24 cellular contexts compared by ENCODE assay signal in genomic region chr6:67358241-67358640, GRCh38.
DNase-seq lines count a peak whose midpoint lies in the region; ATAC-seq, FAIRE-seq and TF ChIP-seq lines count a peak whose summit lies in the region.
"Had no signal": no experiment of that assay in that cellular context is flagged by ENCODE, and none has a peak within 500 bp of the region (broad histone marks: within the 10 kb centered on the region; RNA-seq: fewer than 3 reads in every experiment).

No MANE protein-coding gene starts in this region.

- no peaks in the 10 kb centered on the region for H3K79me2 ChIP-seq in K562 (ENCODE audit: control insufficient read depth, insufficient read depth, low read length)

- no peak overlapping the region for H3K4me3 ChIP-seq in BJ (ENCODE audit: low read depth, low read length)
- H3K4me3 ChIP-seq in K562, result no peak overlapping the region
- H3K4me3 ChIP-seq: MG63, SJSA1 had no signal

- no peak for FAIRE-seq in K562 (lab: Jason Lieb, UNC)
- FAIRE-seq in islet of Langerhans (lab: Jason Lieb, UNC), result peak; percentile 36
- FAIRE-seq: GM19239 had no signal

- no peak for TF ChIP-seq RAD21 in K562 (CRISPR knock-in tag; conservative IDR thresholded peaks at IDR 0.05 in 1 of 2, IDR thresholded peaks at IDR 0.05 in 1 of 2)

- no peaks in the 10 kb centered on the region for H3K27me3 ChIP-seq in BJ (ENCODE audit: control insufficient read depth, insufficient read depth, low read length)
- H3K27me3 ChIP-seq in K562 (ENCODE audit: control insufficient read depth in 2 of 2, insufficient read depth in 2 of 2, low read length in 2 of 2), result no peaks in the 10 kb centered on the region
- H3K27me3 ChIP-seq: BE2C, MG63, SJSA1 had no signal

- H3K27ac ChIP-seq in K562 (ENCODE audit: extremely low read depth, low read depth, low read length), result peak overlapping the region; percentile 21; the same call in 1 of the 3 replicates
- H3K27ac ChIP-seq: 22Rv1, SJSA1 had no signal

- H2AFZ ChIP-seq in K562 (ENCODE audit: low read depth, low read length), result peak overlapping the region; percentile 82

- H3K4me2 ChIP-seq in K562 (ENCODE audit: insufficient read depth, low read length), result peak overlapping the region; percentile 21

- H3K36me3 Mint-ChIP-seq in stimulated activated effector memory CD8-positive, alpha-beta T cell treated with anti-CD3 and anti-CD28 coated beads, Interleukin-12 subunit alpha, Interleukin-12 subunit beta, amount 100 ng/mL, for 72 hours, result no peaks in the 10 kb centered on the region
- H3K36me3 Mint-ChIP-seq: CD4-positive, CD25-positive, alpha-beta regulatory T cell; IgD-negative memory B cell had no signal

- no peak for ATAC-seq in K562
- ATAC-seq in stimulated activated effector memory CD8-positive, alpha-beta T cell treated with anti-CD3 and anti-CD28 coated beads, Interleukin-12 subunit alpha, Interleukin-12 subunit beta, amount 100 ng/mL, for 72 hours, result no peak
- no peak for ATAC-seq in sciatic nerve

- H3K4me1 ChIP-seq in K562 (replicated peaks in 1 of 2; ENCODE audit: control insufficient read depth in 2 of 2, insufficient read depth in 2 of 2, low read length in 2 of 2), result no peaks in the 10 kb centered on the region; a peak in 1 of 5 replicates
- H3K4me1 ChIP-seq: BE2C, SJSA1 had no signal

- no peak overlapping the region for H3K27ac Mint-ChIP-seq in stimulated activated effector memory CD8-positive, alpha-beta T cell treated with anti-CD3 and anti-CD28 coated beads, Interleukin-12 subunit alpha, Interleukin-12 subunit beta, amount 100 ng/mL, for 72 hours
- H3K27ac Mint-ChIP-seq: CD4-positive, CD25-positive, alpha-beta regulatory T cell had no signal

- H3K9me3 Mint-ChIP-seq in stimulated activated effector memory CD8-positive, alpha-beta T cell treated with anti-CD3 and anti-CD28 coated beads, Interleukin-12 subunit alpha, Interleukin-12 subunit beta, amount 100 ng/mL, for 72 hours, result peaks cover 18% of the 10 kb centered on the region

- intact Hi-C loops in K562 (cut with micrococcal nuclease), result no loop called here
- intact Hi-C loops in sciatic nerve (cut with DNase I), result no loop called here

- TF ChIP-seq POLR2A in K562 (conservative IDR thresholded peaks at IDR 0.05), result no peak

- CTCF ChIA-PET in BJ (lab: Yijun Ruan, JAX) (no interaction called here), K562 (lab: Yijun Ruan, JAX; ENCODE audit: low intra/inter-chr PET ratio) (no interaction called here)

- no peaks in the 10 kb centered on the region for H3K9me3 ChIP-seq in K562 (replicated peaks; ENCODE audit: control insufficient read depth, insufficient read depth, low read depth, low read length)
- H3K9me3 ChIP-seq: BE2C, MG63 had no signal

- POLR2A ChIA-PET in BJ (lab: Charles Lee), result no interaction called here
- POLR2A ChIA-PET in K562 (lab: Yijun Ruan, JAX), result no interaction called here

- 35% methylated on average over 3 of the region's 3 CpGs for WGBS in K562 (ENCODE audit: insufficient coverage, low coverage, missing lambda C conversion rate)

- H3K36me3 ChIP-seq in BJ (ENCODE audit: control insufficient read depth, insufficient read depth, low read length), result no peaks in the 10 kb centered on the region
- no peaks in the 10 kb centered on the region for H3K36me3 ChIP-seq in K562 (ENCODE audit: control insufficient read depth, insufficient read depth, low read length)
- H3K36me3 ChIP-seq: BE2C, MG63, SJSA1 had no signal

- BruUV-seq in K562 (replicated peaks; lab: Mats Ljungman, UMichigan), result no TSS peak

- in situ Hi-C loops in K562 (cut with MboI), result no loop called here

- DNase-seq in BJ (ENCODE audit: low read depth), result peak; percentile 3
- peak; percentile 43 for DNase-seq in NCI-H69 (lab: John Stamatoyannopoulos, UW)
- no peak for DNase-seq in K562 (ENCODE audit: extremely low read depth in 1 of 4, low spot score in 3 of 4)
- DNase-seq in inferior parietal cortex (ENCODE audit: extremely low spot score), result no peak
- no peak for DNase-seq in stimulated activated effector memory CD8-positive, alpha-beta T cell treated with anti-CD3 and anti-CD28 coated beads, Interleukin-12 subunit alpha, Interleukin-12 subunit beta, amount 100 ng/mL, for 72 hours (ENCODE audit: low spot score in 2 of 2)
- DNase-seq in AG08396 (ENCODE audit: low spot score), result no peak
- DNase-seq in sciatic nerve (ENCODE audit: low spot score), result no peak
- DNase-seq: BE2C; CD4-positive, CD25-positive, alpha-beta regulatory T cell; DMS153; DND-41; H7; MG63; NCI-H2029; NCI-H446; NCI-H524 treated with DMSO at 0.1 percent for 48 hours; NCI-H82; Right ventricle myocardium superior; RPMI8226 had no signal

- no peak for TF ChIP-seq EP300 in K562 (IDR thresholded peaks at IDR 0.05; ENCODE audit: low read length)

- H3K9me1 ChIP-seq in K562 (ENCODE audit: control insufficient read depth, insufficient read depth, low read length), result no peaks in the 10 kb centered on the region

- no peak overlapping the region for H3K9ac ChIP-seq in K562 (ENCODE audit: insufficient read depth in 1 of 2, low read depth in 2 of 2, low read length in 2 of 2)

- TF ChIP-seq CTCF in BJ (IDR thresholded peaks at IDR 0.05; ENCODE audit: insufficient read depth, low read depth, low read length), result no peak
- no peak for TF ChIP-seq CTCF in K562 (IDR thresholded peaks at IDR 0.05 in 2 of 3, conservative IDR thresholded peaks at IDR 0.05 in 1 of 3; ENCODE audit: insufficient read depth in 2 of 3, low read depth in 1 of 3, low read length in 3 of 3)

- no peaks in the 10 kb centered on the region for H4K20me1 ChIP-seq in K562 (replicated peaks; ENCODE audit: control insufficient read depth, insufficient read depth, low read length)

- peaks cover 5% of the 10 kb centered on the region for H3K4me1 Mint-ChIP-seq in stimulated activated effector memory CD8-positive, alpha-beta T cell treated with anti-CD3 and anti-CD28 coated beads, Interleukin-12 subunit alpha, Interleukin-12 subunit beta, amount 100 ng/mL, for 72 hours

- no peak overlapping the region for H3K4me3 Mint-ChIP-seq in stimulated activated effector memory CD8-positive, alpha-beta T cell treated with anti-CD3 and anti-CD28 coated beads, Interleukin-12 subunit alpha, Interleukin-12 subunit beta, amount 100 ng/mL, for 72 hours
- H3K4me3 Mint-ChIP-seq: CD4-positive, CD25-positive, alpha-beta regulatory T cell; IgD-negative memory B cell had no signal

TF ChIP-seq in K562, 482 proteins besides CTCF, POLR2A, EP300 and RAD21:
- TF ChIP-seq ZNF324 (CRISPR knock-in tag; IDR thresholded peaks at IDR 0.05) (no peak), HSF4 (CRISPR knock-in tag; IDR thresholded peaks at IDR 0.05; ENCODE audit: borderline replicate concordance) (no peak), MCM2 (IDR thresholded peaks at IDR 0.05; ENCODE audit: low read depth) (no peak), HNRNPLL (IDR thresholded peaks at IDR 0.05; ENCODE audit: low read depth, low read length, poor library complexity, severe bottlenecking) (no peak), SMAD1 (IDR thresholded peaks at IDR 0.05; ENCODE audit: low read depth, low read length, partially characterized antibody) (no peak), CBX8 (IDR thresholded peaks at IDR 0.05; ENCODE audit: borderline replicate concordance, extremely low read depth, low read depth, low read length, poor library complexity, severe bottlenecking) (no peak), TAF1 (IDR thresholded peaks at IDR 0.05; ENCODE audit: control insufficient read depth, extremely low read depth, insufficient read depth, low read length, severe bottlenecking) (no peak), JUN (IDR thresholded peaks at IDR 0.05; ENCODE audit: borderline replicate concordance, low read depth, low read length) (no peak), JUN (CRISPR knock-in tag; IDR thresholded peaks at IDR 0.05; ENCODE audit: borderline replicate concordance) (no peak), SRSF1 (IDR thresholded peaks at IDR 0.05; ENCODE audit: low read depth, low read length) (no peak), SP1 (CRISPR knock-in tag; IDR thresholded peaks at IDR 0.05) (no peak), SAFB2 (IDR thresholded peaks at IDR 0.05; ENCODE audit: borderline replicate concordance, low read depth, low read length, severe bottlenecking) (no peak), NR3C1 (CRISPR knock-in tag; IDR thresholded peaks at IDR 0.05) (no peak), RBM22 (IDR thresholded peaks at IDR 0.05; ENCODE audit: low read depth, low read length, poor library complexity, severe bottlenecking) (no peak), PHF20 (IDR thresholded peaks at IDR 0.05; ENCODE audit: partially characterized antibody) (no peak), ZFP36 (IDR thresholded peaks at IDR 0.05; ENCODE audit: low read depth, low read length, partially characterized antibody) (no peak), ZNF174 (CRISPR knock-in tag; IDR thresholded peaks at IDR 0.05) (no peak), STAT6 (CRISPR knock-in tag; IDR thresholded peaks at IDR 0.05) (no peak), KDM1A (IDR thresholded peaks at IDR 0.05) (no peak), XRCC4 (IDR thresholded peaks at IDR 0.05; ENCODE audit: extremely low read depth, insufficient read depth, insufficient read length) (no peak), MEF2D (tag; conservative IDR thresholded peaks at IDR 0.05; ENCODE audit: low read depth) (no peak)

Comparison
In these comparisons a context has a peak if more than half of its experiments do, and no peak if none do; other contexts are left out.
1. DNase-seq: peak in BJ (single experiment) and NCI-H69 (single experiment); none in K562 (0 of 4), inferior parietal cortex (single experiment), stimulated activated effector memory CD8-positive, alpha-beta T cell treated with anti-CD3 and anti-CD28 coated beads, Interleukin-12 subunit alpha, Interleukin-12 subunit beta, amount 100 ng/mL, for 72 hours (0 of 2), AG08396 (single experiment) and sciatic nerve (single experiment).